1 cellular context compared by ENCODE assay signal in the genomic region with DNA sequence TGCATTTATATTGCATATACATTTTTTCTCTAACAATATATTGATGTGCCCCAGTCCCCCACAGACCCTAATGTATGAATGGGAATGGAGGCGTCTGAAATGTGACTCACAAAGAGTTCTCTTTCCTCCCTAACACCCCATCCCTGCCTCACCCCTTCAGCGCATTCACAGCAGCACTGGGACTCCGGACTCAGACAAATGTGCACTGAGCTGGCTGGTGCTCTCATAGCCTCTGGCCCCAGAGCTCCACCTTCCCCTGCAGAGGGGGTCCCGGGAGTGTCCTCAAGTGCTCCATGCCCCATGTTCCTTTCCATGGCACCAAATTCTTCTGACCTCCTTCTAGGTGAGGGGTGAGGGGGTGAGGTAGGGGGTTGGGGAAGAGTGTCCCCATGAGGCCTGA.
TF ChIP-seq lines count a peak whose summit lies in the region.

No MANE protein-coding gene starts in this region.

TF ChIP-seq in IMR-90, 13 proteins besides CTCF, POLR2A, EP300 and RAD21 (continued from another document):
- TF ChIP-seq RCOR1 (IDR thresholded peaks at IDR 0.05; ENCODE audit: insufficient replicate concordance, low read length) (no peak), BHLHE40 (IDR thresholded peaks at IDR 0.05; ENCODE audit: low read depth, low read length) (no peak), CEBPB (IDR thresholded peaks at IDR 0.05; ENCODE audit: low read depth, low read length) (no peak), CHD1 (IDR thresholded peaks at IDR 0.05; ENCODE audit: low read depth, low read length) (no peak), RFX5 (IDR thresholded peaks at IDR 0.05; ENCODE audit: low read depth, low read length) (no peak)
TF ChIP-seq in IMR-90: peak in this region for 0.
